10 cellular contexts compared by ENCODE assay signal in the genomic region with DNA sequence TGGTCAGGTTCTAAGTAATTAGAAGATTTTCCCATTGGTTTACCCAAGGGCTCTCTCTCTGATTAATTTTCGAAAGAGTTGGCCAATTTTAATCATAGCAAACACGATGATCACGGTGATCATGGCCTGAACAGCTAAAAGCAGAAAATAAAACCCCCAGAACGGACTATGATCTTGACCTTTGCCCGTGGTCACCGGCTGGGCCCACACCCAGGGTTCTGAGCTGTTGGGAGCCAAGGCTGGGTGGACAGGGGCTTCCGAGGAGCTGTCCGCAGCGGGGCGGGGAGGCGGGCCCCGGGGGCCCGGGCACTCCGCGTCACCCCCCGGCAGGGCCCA. TPM values are rescaled to one million over a fixed set of nuclear protein-coding genes. Genes with fewer than 3 reads are reported as not detected.
A peak's percentile ranks its signal among the peaks of the same experiment; 100 is the strongest.
DNase-seq lines count a peak whose midpoint lies in the region; ATAC-seq and TF ChIP-seq lines count a peak whose summit lies in the region.
"Had no signal": no experiment of that assay in that cellular context is flagged by ENCODE, and none has a peak within 500 bp of the region (broad histone marks: within the 10 kb centered on the region; RNA-seq: fewer than 3 reads in every experiment).

No MANE protein-coding gene starts in this region.

- H3K9me3 Mint-ChIP-seq in activated naive CD4-positive, alpha-beta T cell treated with anti-CD3 and anti-CD28 coated beads, Interleukin-2, amount 10 ng/mL, durations not matched to agents 7 days and 5 days, result no peaks in the 10 kb centered on the region
- H3K9me3 Mint-ChIP-seq in brain, result peaks cover 0 to 2% (median 0%) of the 10 kb centered on the region in 5 experiments

- no peak overlapping the region for H2AFZ ChIP-seq in Karpas-422 (ENCODE audit: low read length)

- ATAC-seq in upper lobe of left lung (ENCODE audit: low FRiP score in 2 of 2), result no peak
- ATAC-seq: SK-N-SH treated with all-trans-retinoic acid at 6 μM for 48 hours had no signal

- no peaks in the 10 kb centered on the region for H3K79me2 ChIP-seq in Karpas-422 (ENCODE audit: low read length)

- no peak overlapping the region for H3K4me2 ChIP-seq in Karpas-422 (ENCODE audit: low read depth, low read length, poor library complexity, severe bottlenecking)

- H3K36me3 ChIP-seq in upper lobe of left lung, result no peaks in the 10 kb centered on the region
- no peaks in the 10 kb centered on the region for H3K36me3 ChIP-seq in BE2C
- no peaks in the 10 kb centered on the region for H3K36me3 ChIP-seq in Karpas-422 (ENCODE audit: insufficient read depth, low read length)

- H3K9ac ChIP-seq in Karpas-422 (ENCODE audit: low read length), result no peak overlapping the region

- H3K36me3 Mint-ChIP-seq in activated naive CD4-positive, alpha-beta T cell treated with anti-CD3 and anti-CD28 coated beads, Interleukin-2, amount 10 ng/mL, durations not matched to agents 7 days and 5 days, result peaks cover 2% of the 10 kb centered on the region
- H3K36me3 Mint-ChIP-seq in brain, result no peaks in the 10 kb centered on the region

- H3K9me3 ChIP-seq in mononuclear cell (ENCODE audit: low read depth, low read length), result no peaks in the 10 kb centered on the region
- no peaks in the 10 kb centered on the region for H3K9me3 ChIP-seq in upper lobe of left lung
- H3K9me3 ChIP-seq in BE2C, result no peaks in the 10 kb centered on the region
- no peaks in the 10 kb centered on the region for H3K9me3 ChIP-seq in Karpas-422 (ENCODE audit: low read length)

- H3K9me2 ChIP-seq in Karpas-422 (replicated peaks; ENCODE audit: insufficient read depth, low read length), result no peaks in the 10 kb centered on the region

- H3K4me1 Mint-ChIP-seq in activated naive CD4-positive, alpha-beta T cell treated with anti-CD3 and anti-CD28 coated beads, Interleukin-2, amount 10 ng/mL, durations not matched to agents 7 days and 5 days, result peaks cover 58% of the 10 kb centered on the region
- peaks cover 30% of the 10 kb centered on the region for H3K4me1 Mint-ChIP-seq in brain

- H3K27ac ChIP-seq in upper lobe of left lung (no peak overlapping the region), Karpas-422 (ENCODE audit: low read length) (no peak overlapping the region)
- H3K27ac ChIP-seq: epithelial cell of prostate had no signal

- H4K20me1 ChIP-seq in Karpas-422 (ENCODE audit: insufficient read depth, low read depth, low read length), result no peaks in the 10 kb centered on the region

- H3K4me3 ChIP-seq in mononuclear cell (ENCODE audit: low read length), result peak overlapping the region; percentile 19
- H3K4me3 ChIP-seq in upper lobe of left lung, result peak overlapping the region in 3 of 4 donors; percentile 19 to 34 (median 24)
- H3K4me3 ChIP-seq in BE2C (ENCODE audit: low read depth, low read length), result no peak overlapping the region
- H3K4me3 ChIP-seq in Karpas-422 (ENCODE audit: low read length), result no peak overlapping the region

- H3K27ac Mint-ChIP-seq in activated naive CD4-positive, alpha-beta T cell treated with anti-CD3 and anti-CD28 coated beads, Interleukin-2, amount 10 ng/mL, durations not matched to agents 7 days and 5 days, result peak overlapping the region; percentile 76
- peak overlapping the region in 2 of 5 experiments; percentile 84 to 95 for H3K27ac Mint-ChIP-seq in brain

- DNase-seq in activated naive CD4-positive, alpha-beta T cell treated with anti-CD3 and anti-CD28 coated beads, Interleukin-2, amount 10 ng/mL, durations not matched to agents 7 days and 5 days, result no peak
- no peak for DNase-seq in activated naive CD4-positive, alpha-beta T cell (lab: John Stamatoyannopoulos, UW)
- DNase-seq in upper lobe of left lung, result no peak
- no peak for DNase-seq in BE2C
- no peak for DNase-seq in NCI-H1048 (lab: John Stamatoyannopoulos, UW)
- no peak for DNase-seq in Karpas-422

- peaks cover 22% of the 10 kb centered on the region for H3K27me3 Mint-ChIP-seq in activated naive CD4-positive, alpha-beta T cell treated with anti-CD3 and anti-CD28 coated beads, Interleukin-2, amount 10 ng/mL, durations not matched to agents 7 days and 5 days
- peaks cover 7% of the 10 kb centered on the region for H3K27me3 Mint-ChIP-seq in brain

- TF ChIP-seq CTCF in brain (conservative IDR thresholded peaks at IDR 0.05) (no peak), upper lobe of left lung (IDR thresholded peaks at IDR 0.05) (no peak), BE2C (IDR thresholded peaks at IDR 0.05; ENCODE audit: low read depth, low read length) (no peak)

- 25 to 28% methylated on average over 7 to 10 of the region's 16 CpGs for WGBS in upper lobe of left lung, 2 donors

- peaks cover 38% of the 10 kb centered on the region for H3K27me3 ChIP-seq in mononuclear cell (ENCODE audit: insufficient read depth, low read length)
- H3K27me3 ChIP-seq in upper lobe of left lung, result peaks cover 0 to 18% (median 4%) of the 10 kb centered on the region in 4 donors
- H3K27me3 ChIP-seq in BE2C, result no peaks in the 10 kb centered on the region
- H3K27me3 ChIP-seq in Karpas-422 (ENCODE audit: low read length), result 0 out of 2 replicates have a peak, but pooled peaks cover 3% of the 10 kb centered on the region

- TF ChIP-seq EP300 in upper lobe of left lung (IDR thresholded peaks at IDR 0.05), result no peak

- peak overlapping the region; percentile 68 for H3K4me3 Mint-ChIP-seq in activated naive CD4-positive, alpha-beta T cell treated with anti-CD3 and anti-CD28 coated beads, Interleukin-2, amount 10 ng/mL, durations not matched to agents 7 days and 5 days
- H3K4me3 Mint-ChIP-seq in brain, result peak overlapping the region in 3 of 5 experiments; percentile 16 to 64 (median 42)

- CTCF ChIA-PET in activated naive CD4-positive, alpha-beta T cell treated with anti-CD3 and anti-CD28 coated beads, Interleukin-2, amount 10 ng/mL, durations not matched to agents 7 days and 5 days (lab: Charles Lee), result interaction anchor here (1.0 to 3.8 kb wide), 4 partner anchors 8 to 76 kb away, joined by 3 to 15 read pairs (median 8); no protein-coding TSS in a partner anchor

- H3K4me1 ChIP-seq in mononuclear cell (ENCODE audit: insufficient read depth, low read length) (peaks cover 28% of the 10 kb centered on the region), upper lobe of left lung (peaks cover 17 to 29% (median 21%) of the 10 kb centered on the region in 4 donors), BE2C (no peaks in the 10 kb centered on the region), Karpas-422 (ENCODE audit: low read length) (peaks cover 3% of the 10 kb centered on the region)

- TF ChIP-seq POLR2A in upper lobe of left lung (IDR thresholded peaks at IDR 0.05), result no peak

RNA-seq across cellular contexts. Expression of a gene that starts 2.5 kb away (rescaled TPM):
- polyA plus RNA-seq in brain (ENCODE audit: insufficient read depth, low read depth, low replicate concordance), result not detected
- 3.8 TPM for total RNA-seq in mononuclear cell
- 1 to 10 TPM in 1 of 6 donors, under 1 TPM in 3, not detected in 2; 0.09 to 1.1 (median 0.20) TPM for total RNA-seq in upper lobe of left lung
- not detected for polyA plus RNA-seq in BE2C (2012; ENCODE audit: insufficient read depth, insufficient read length, low read depth)
- total RNA-seq in Karpas-422 (2014; rRNA removed; shearing (Covaris generic); ENCODE audit: low replicate concordance), result not detected in 2 replicates

RNA-seq across cellular contexts. Expression of a gene that starts 27.0 kb away (rescaled TPM):
- not detected for polyA plus RNA-seq in brain (ENCODE audit: insufficient read depth, low read depth, low replicate concordance)
- total RNA-seq in mononuclear cell, result 0.10 TPM
- 1 to 10 TPM in 2 of 6 donors, under 1 TPM in 1, not detected in 3; 0.15 to 1.1 (median 1.0) TPM for total RNA-seq in upper lobe of left lung
- polyA plus RNA-seq in BE2C (2012; ENCODE audit: insufficient read depth, insufficient read length, low read depth), result not detected
- not detected in 2 replicates for total RNA-seq in Karpas-422 (2014; rRNA removed; shearing (Covaris generic); ENCODE audit: low replicate concordance)

RNA-seq across cellular contexts. Expression of a gene that starts 45.4 kb away (rescaled TPM):
- polyA plus RNA-seq in brain (ENCODE audit: insufficient read depth, low read depth, low replicate concordance), result not detected
- total RNA-seq in mononuclear cell (not detected), upper lobe of left lung (under 1 TPM in 1 of 6 donors, not detected in 5; 0.10 TPM)
- not detected for polyA plus RNA-seq in BE2C (2012; ENCODE audit: insufficient read depth, insufficient read length, low read depth)
- not detected in 2 replicates for total RNA-seq in Karpas-422 (2014; rRNA removed; shearing (Covaris generic); ENCODE audit: low replicate concordance)

Comparison
In these comparisons a context has a peak if more than half of its experiments do, and no peak if none do; other contexts are left out.
1. H3K4me3 ChIP-seq: peak in mononuclear cell (single experiment) and upper lobe of left lung (3 of 4); none in BE2C (single experiment) and Karpas-422 (single experiment).